2 cellular contexts compared by ENCODE assay signal in genomic region chr7:112022128-112022527, GRCh38.
TF ChIP-seq lines count a peak whose summit lies in the region.

No MANE protein-coding gene starts in this region.

TF ChIP-seq in HEK293, 187 proteins besides CTCF, POLR2A, EP300 and RAD21 (continued from another document):
- TF ChIP-seq ZNF513 (tag by site-specific recombination; IDR thresholded peaks at IDR 0.05) (no peak), MEIS1 (CRISPR knock-in tag; IDR thresholded peaks at IDR 0.05; ENCODE audit: borderline replicate concordance) (no peak), RBAK (tag by site-specific recombination; IDR thresholded peaks at IDR 0.05) (no peak), TRIM28 (IDR thresholded peaks at IDR 0.05; ENCODE audit: borderline replicate concordance, low read length) (peak; percentile 45; the same call in 1 of the 2 replicates), SP7 (tag by site-specific recombination; IDR thresholded peaks at IDR 0.05) (peak; percentile 90), GLIS1 (tag by site-specific recombination; IDR thresholded peaks at IDR 0.05) (0 out of 2 replicates have a peak, but pooled peaks have one; percentile 28), KLF1 (tag by site-specific recombination; IDR thresholded peaks at IDR 0.05) (peak; percentile 52), PBX3 (CRISPR knock-in tag; IDR thresholded peaks at IDR 0.05) (no peak), KLF9 (tag by site-specific recombination; IDR thresholded peaks at IDR 0.05; ENCODE audit: low read depth) (no peak), ZIC2 (tag by site-specific recombination; IDR thresholded peaks at IDR 0.05) (peak; percentile 55)

TF ChIP-seq in H1, 55 proteins besides CTCF, POLR2A, EP300 and RAD21 (continued from another document):
- TF ChIP-seq SP2 (IDR thresholded peaks at IDR 0.05; ENCODE audit: low read length) (no peak), YY1 (IDR thresholded peaks at IDR 0.05; ENCODE audit: low read depth, low read length) (no peak), CREB1 (IDR thresholded peaks at IDR 0.05) (no peak)
